In the genomic region with DNA sequence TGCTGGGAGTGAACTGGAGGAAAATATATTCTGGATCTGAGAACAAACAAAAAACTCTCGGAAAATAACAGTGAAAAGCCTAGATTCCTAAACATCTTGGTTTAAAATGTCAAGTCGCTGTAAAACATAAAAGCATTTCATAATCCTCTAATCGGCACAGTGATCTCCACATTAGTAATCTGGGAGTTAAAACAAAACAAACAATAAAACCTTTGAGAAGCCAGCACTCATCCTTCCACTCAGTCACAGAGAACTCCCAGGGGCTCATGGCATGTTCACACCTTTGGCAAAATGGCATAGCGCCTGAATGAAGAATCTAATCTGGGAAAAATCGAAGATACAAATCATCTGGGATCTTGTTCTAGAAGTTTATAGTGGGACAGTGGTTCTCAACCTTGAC, we compare ENCODE assay signal across 25 cellular contexts. TPM values are rescaled to one million over a fixed set of nuclear protein-coding genes. Genes with fewer than 3 reads are reported as not detected.
DNase-seq lines count a peak whose midpoint lies in the region; ATAC-seq, FAIRE-seq and TF ChIP-seq lines count a peak whose summit lies in the region.
"Had no signal": no experiment of that assay in that cellular context is flagged by ENCODE, and none has a peak within 500 bp of the region (broad histone marks: within the 10 kb centered on the region; RNA-seq: fewer than 3 reads in every experiment).

No MANE protein-coding gene starts in this region.

- peaks cover 22% of the 10 kb centered on the region for H3K27me3 Mint-ChIP-seq in type B pancreatic cell
- H3K27me3 Mint-ChIP-seq: B cell had no signal

- POLR2A ChIA-PET in HEK293 (lab: Yijun Ruan, JAX), result no interaction called here

- peaks cover 30% of the 10 kb centered on the region for H3K4me1 Mint-ChIP-seq in type B pancreatic cell (ENCODE audit: unreplicated experiment)

- CTCF ChIA-PET in HEK293 (lab: Yijun Ruan, JAX), result interaction anchor here (0.7 kb wide), 1 partner anchor 809 kb away, joined by 3 read pairs; no protein-coding TSS in a partner anchor

- no peak overlapping the region for H3K4me3 ChIP-seq in HEK293 (ENCODE audit: low read depth, low read length)
- H3K4me3 ChIP-seq in prostate gland, result no peak overlapping the region
- H3K4me3 ChIP-seq: PC-9, SJCRH30 had no signal

- intact Hi-C loops in prostate gland (cut with DNase I), result no loop called here

- H3K27ac ChIP-seq in HEK293 (ENCODE audit: extremely low read depth, low read depth, low read length), result no peak overlapping the region
- H3K27ac ChIP-seq in prostate gland, result no peak overlapping the region
- H3K27ac ChIP-seq: PC-9, SJCRH30 had no signal

- TF ChIP-seq CTCF in HEK293 (tag by site-specific recombination; IDR thresholded peaks at IDR 0.05) (no peak), prostate gland (IDR thresholded peaks at IDR 0.05) (no peak), type B pancreatic cell (conservative IDR thresholded peaks at IDR 0.05) (no peak)

- no peaks in the 10 kb centered on the region for H3K9me3 ChIP-seq in HEK293 (ENCODE audit: control insufficient read depth, insufficient read depth, low read depth, low read length)
- no peaks in the 10 kb centered on the region for H3K9me3 ChIP-seq in prostate gland
- H3K9me3 ChIP-seq: SJCRH30 had no signal

- H3K4me3 Mint-ChIP-seq in type B pancreatic cell, result no peak overlapping the region
- H3K4me3 Mint-ChIP-seq: B cell, CD14-positive monocyte had no signal

- H3K36me3 ChIP-seq in HEK293 (ENCODE audit: control insufficient read depth in 2 of 2, insufficient read depth in 1 of 2, low read length in 2 of 2), result no peaks in the 10 kb centered on the region
- no peaks in the 10 kb centered on the region for H3K36me3 ChIP-seq in prostate gland
- H3K36me3 ChIP-seq: SJCRH30 had no signal

- DNase-seq in COLO829 (ENCODE audit: low spot score), result peak; percentile 57
- DNase-seq in prostate gland (ENCODE audit: low spot score), result peak; percentile 36
- no peak for DNase-seq in NCI-H748 (lab: John Stamatoyannopoulos, UW; ENCODE audit: unreplicated experiment)
- DNase-seq in type B pancreatic cell (ENCODE audit: extremely low spot score, unreplicated experiment), result no peak
- DNase-seq: Calu3; CD8-positive, alpha-beta memory T cell; DMS79 treated with DMSO at 0.1 percent for 48 hours; H7; KBM-7; MM.1S; NCI-H1694; NCI-H2029 treated with DMSO at 0.1 percent for 48 hours; NCI-H2171; NCI-H226; NCI-H510A treated with DMSO at 0.1 percent for 48 hours; NCI-H774; PC-9; SJCRH30 had no signal

- TF ChIP-seq POLR2A in prostate gland (IDR thresholded peaks at IDR 0.05), result no peak

- no peak overlapping the region for H3K27ac Mint-ChIP-seq in type B pancreatic cell
- H3K27ac Mint-ChIP-seq: B cell; CD14-positive monocyte; CD8-positive, alpha-beta memory T cell had no signal

- 24% methylated on average over 5 of the region's 5 CpGs for WGBS in prostate gland

- peak; percentile 88 for FAIRE-seq in endometrium (lab: Jason Lieb, UNC)

- H3K27me3 ChIP-seq in prostate gland (replicated peaks; ENCODE audit: insufficient read depth), result no peaks in the 10 kb centered on the region
- H3K27me3 ChIP-seq: SJCRH30 had no signal

- ATAC-seq in GM18868 (IDR thresholded peaks at IDR 0.05; ENCODE audit: unreplicated experiment), result no peak
- ATAC-seq: Right ventricle myocardium inferior, SK-N-SH treated with all-trans-retinoic acid at 6 μM for 48 hours had no signal

- no peaks in the 10 kb centered on the region for H3K9me3 Mint-ChIP-seq in type B pancreatic cell
- H3K9me3 Mint-ChIP-seq: CD8-positive, alpha-beta memory T cell had no signal

- H3K4me1 ChIP-seq in HEK293 (ENCODE audit: control insufficient read depth, insufficient read depth, low read length) (0 out of 2 replicates have a peak, but pooled peaks cover 3% of the 10 kb centered on the region), prostate gland (replicated peaks) (peaks cover 2% of the 10 kb centered on the region)

- H3K36me3 Mint-ChIP-seq in type B pancreatic cell, result no peaks in the 10 kb centered on the region
- H3K36me3 Mint-ChIP-seq: CD14-positive monocyte had no signal

TF ChIP-seq in HEK293, 187 proteins besides CTCF, POLR2A, EP300 and RAD21:
- TF ChIP-seq OSR2 (tag by site-specific recombination; IDR thresholded peaks at IDR 0.05), result peak; percentile 73
- no peak for TF ChIP-seq ZNF664 (tag by site-specific recombination; IDR thresholded peaks at IDR 0.05)
- TF ChIP-seq, protein P1, sequence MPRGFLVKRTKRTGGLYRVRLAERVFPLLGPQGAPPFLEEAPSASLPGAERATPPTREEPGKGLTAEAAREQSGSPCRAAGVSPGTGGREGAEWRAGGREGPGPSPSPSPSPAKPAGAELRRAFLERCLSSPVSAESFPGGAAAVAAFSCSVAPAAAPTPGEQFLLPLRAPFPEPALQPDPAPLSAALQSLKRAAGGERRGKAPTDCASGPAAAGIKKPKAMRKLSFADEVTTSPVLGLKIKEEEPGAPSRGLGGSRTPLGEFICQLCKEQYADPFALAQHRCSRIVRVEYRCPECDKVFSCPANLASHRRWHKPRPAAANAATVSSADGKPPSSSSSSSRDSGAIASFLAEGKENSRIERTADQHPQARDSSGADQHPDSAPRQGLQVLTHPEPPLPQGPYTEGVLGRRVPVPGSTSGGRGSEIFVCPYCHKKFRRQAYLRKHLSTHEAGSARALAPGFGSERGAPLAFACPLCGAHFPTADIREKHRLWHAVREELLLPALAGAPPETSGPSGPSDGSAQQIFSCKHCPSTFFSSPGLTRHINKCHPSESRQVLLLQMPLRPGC (tag by site-specific recombination; IDR thresholded peaks at IDR 0.05), result 0 out of 2 replicates have a peak, but pooled peaks have one; percentile 45
- peak; percentile 80 for TF ChIP-seq WT1 (tag by site-specific recombination; IDR thresholded peaks at IDR 0.05)
- TF ChIP-seq, protein P2, sequence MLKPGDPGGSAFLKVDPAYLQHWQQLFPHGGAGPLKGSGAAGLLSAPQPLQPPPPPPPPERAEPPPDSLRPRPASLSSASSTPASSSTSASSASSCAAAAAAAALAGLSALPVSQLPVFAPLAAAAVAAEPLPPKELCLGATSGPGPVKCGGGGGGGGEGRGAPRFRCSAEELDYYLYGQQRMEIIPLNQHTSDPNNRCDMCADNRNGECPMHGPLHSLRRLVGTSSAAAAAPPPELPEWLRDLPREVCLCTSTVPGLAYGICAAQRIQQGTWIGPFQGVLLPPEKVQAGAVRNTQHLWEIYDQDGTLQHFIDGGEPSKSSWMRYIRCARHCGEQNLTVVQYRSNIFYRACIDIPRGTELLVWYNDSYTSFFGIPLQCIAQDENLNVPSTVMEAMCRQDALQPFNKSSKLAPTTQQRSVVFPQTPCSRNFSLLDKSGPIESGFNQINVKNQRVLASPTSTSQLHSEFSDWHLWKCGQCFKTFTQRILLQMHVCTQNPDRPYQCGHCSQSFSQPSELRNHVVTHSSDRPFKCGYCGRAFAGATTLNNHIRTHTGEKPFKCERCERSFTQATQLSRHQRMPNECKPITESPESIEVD (tag by site-specific recombination; IDR thresholded peaks at IDR 0.05), result peak; percentile 66
- TF ChIP-seq KLF1 (tag by site-specific recombination; IDR thresholded peaks at IDR 0.05), result peak; percentile 16; the same call in 1 of the 2 replicates
- no peak for TF ChIP-seq BCL11A (tag by site-specific recombination; IDR thresholded peaks at IDR 0.05; ENCODE audit: low read depth)
- TF ChIP-seq, protein P3, sequence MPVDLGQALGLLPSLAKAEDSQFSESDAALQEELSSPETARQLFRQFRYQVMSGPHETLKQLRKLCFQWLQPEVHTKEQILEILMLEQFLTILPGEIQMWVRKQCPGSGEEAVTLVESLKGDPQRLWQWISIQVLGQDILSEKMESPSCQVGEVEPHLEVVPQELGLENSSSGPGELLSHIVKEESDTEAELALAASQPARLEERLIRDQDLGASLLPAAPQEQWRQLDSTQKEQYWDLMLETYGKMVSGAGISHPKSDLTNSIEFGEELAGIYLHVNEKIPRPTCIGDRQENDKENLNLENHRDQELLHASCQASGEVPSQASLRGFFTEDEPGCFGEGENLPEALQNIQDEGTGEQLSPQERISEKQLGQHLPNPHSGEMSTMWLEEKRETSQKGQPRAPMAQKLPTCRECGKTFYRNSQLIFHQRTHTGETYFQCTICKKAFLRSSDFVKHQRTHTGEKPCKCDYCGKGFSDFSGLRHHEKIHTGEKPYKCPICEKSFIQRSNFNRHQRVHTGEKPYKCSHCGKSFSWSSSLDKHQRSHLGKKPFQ (tag by site-specific recombination; IDR thresholded peaks at IDR 0.05), result peak; percentile 94

RNA-seq across cellular contexts. Expression of a gene that starts 24.1 kb away (rescaled TPM):
- 10 to 100 TPM; 59.9 to 93.6 TPM for total RNA-seq in prostate gland
- 60.5 and 72.4 TPM in 2 replicates for total RNA-seq in type B pancreatic cell (ENCODE audit: low replicate concordance)

RNA-seq across cellular contexts. Expression of a gene that starts 55.9 kb away (rescaled TPM):
- total RNA-seq in prostate gland (10 to 100 TPM; 15.0 to 21.6 TPM), type B pancreatic cell (ENCODE audit: low replicate concordance) (6.1 and 14.9 TPM in 2 replicates)

Comparison
In these comparisons a context has a peak if more than half of its experiments do, and no peak if none do; other contexts are left out.
1. DNase-seq: peak in COLO829 (single experiment) and prostate gland (single experiment); none in NCI-H748 (single experiment) and type B pancreatic cell (single experiment).